ENCODE assay signal across 1 cellular context in the genomic region with DNA sequence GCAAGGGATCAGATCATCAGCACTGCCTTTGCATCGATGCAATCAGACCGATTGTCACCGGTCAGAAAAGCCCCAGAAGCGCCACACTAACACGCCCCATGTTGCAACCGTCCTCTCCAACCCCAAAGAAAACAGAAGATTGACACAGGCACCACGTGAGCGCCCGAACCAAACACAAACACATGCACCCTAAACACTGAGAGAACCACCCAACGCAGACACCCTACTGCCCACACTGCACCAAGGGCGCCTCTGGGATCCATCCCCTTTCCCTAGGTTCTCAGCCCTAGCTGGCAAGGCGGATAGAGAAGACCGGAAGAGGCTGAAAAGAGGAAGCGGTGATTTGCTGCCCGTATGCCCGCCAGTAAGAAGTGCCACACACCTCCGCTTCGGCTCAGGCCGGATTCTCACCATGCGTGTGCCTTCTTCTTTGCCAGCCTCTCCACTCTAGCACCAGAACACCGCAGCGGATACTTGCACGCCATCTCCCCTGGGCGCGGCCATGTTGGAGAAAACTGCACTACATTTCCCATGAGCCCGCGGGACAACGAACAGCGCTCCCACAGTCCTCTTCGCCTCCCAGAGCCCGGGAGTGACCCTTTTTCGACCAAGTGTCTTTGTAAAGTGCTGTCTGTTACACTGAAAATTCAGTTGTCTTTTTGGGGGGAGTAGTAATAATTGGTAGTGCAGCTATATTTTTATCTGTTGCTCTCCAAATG.
TF ChIP-seq lines count a peak whose summit lies in the region.

A gene with protein sequence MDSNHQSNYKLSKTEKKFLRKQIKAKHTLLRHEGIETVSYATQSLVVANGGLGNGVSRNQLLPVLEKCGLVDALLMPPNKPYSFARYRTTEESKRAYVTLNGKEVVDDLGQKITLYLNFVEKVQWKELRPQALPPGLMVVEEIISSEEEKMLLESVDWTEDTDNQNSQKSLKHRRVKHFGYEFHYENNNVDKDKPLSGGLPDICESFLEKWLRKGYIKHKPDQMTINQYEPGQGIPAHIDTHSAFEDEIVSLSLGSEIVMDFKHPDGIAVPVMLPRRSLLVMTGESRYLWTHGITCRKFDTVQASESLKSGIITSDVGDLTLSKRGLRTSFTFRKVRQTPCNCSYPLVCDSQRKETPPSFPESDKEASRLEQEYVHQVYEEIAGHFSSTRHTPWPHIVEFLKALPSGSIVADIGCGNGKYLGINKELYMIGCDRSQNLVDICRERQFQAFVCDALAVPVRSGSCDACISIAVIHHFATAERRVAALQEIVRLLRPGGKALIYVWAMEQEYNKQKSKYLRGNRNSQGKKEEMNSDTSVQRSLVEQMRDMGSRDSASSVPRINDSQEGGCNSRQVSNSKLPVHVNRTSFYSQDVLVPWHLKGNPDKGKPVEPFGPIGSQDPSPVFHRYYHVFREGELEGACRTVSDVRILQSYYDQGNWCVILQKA (minus strand): TSS at position 517 of the 719 bp plus-strand sequence. CDS start 4,842 bp downstream, outside the sequence.

TF ChIP-seq in K562, 482 proteins besides CTCF, POLR2A, EP300 and RAD21 (continued from another document and continues in another):
- TF ChIP-seq, protein P1, sequence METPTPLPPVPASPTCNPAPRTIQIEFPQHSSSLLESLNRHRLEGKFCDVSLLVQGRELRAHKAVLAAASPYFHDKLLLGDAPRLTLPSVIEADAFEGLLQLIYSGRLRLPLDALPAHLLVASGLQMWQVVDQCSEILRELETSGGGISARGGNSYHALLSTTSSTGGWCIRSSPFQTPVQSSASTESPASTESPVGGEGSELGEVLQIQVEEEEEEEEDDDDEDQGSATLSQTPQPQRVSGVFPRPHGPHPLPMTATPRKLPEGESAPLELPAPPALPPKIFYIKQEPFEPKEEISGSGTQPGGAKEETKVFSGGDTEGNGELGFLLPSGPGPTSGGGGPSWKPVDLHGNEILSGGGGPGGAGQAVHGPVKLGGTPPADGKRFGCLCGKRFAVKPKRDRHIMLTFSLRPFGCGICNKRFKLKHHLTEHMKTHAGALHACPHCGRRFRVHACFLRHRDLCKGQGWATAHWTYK (CRISPR knock-in tag; IDR thresholded peaks at IDR 0.05): no peak; the same call in 1 of the 2 replicates
- TF ChIP-seq, protein P2, sequence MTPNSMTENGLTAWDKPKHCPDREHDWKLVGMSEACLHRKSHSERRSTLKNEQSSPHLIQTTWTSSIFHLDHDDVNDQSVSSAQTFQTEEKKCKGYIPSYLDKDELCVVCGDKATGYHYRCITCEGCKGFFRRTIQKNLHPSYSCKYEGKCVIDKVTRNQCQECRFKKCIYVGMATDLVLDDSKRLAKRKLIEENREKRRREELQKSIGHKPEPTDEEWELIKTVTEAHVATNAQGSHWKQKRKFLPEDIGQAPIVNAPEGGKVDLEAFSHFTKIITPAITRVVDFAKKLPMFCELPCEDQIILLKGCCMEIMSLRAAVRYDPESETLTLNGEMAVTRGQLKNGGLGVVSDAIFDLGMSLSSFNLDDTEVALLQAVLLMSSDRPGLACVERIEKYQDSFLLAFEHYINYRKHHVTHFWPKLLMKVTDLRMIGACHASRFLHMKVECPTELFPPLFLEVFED (CRISPR knock-in tag; conservative IDR thresholded peaks at IDR 0.05): 0 out of 2 replicates have a peak, but pooled peaks have one; percentile 11
- TF ChIP-seq POLR3A (IDR thresholded peaks at IDR 0.05; ENCODE audit: borderline replicate concordance, extremely low read depth, insufficient read depth, insufficient read length) (no peak), ARHGAP35 (IDR thresholded peaks at IDR 0.05; ENCODE audit: partially characterized antibody) (no peak), SUPT5H (IDR thresholded peaks at IDR 0.05) (peak; percentile 62), HNRNPL (IDR thresholded peaks at IDR 0.05; ENCODE audit: low read depth, low read length) (no peak), HMG20A (CRISPR knock-in tag; conservative IDR thresholded peaks at IDR 0.05) (no peak), TCF7 (IDR thresholded peaks at IDR 0.05; ENCODE audit: borderline replicate concordance) (no peak), MYC (IDR thresholded peaks at IDR 0.05; ENCODE audit: low read depth, low read length) (peak; percentile 82), MYC (CRISPR knock-in tag; IDR thresholded peaks at IDR 0.05; ENCODE audit: borderline replicate concordance, low read depth) (peak; percentile 85; the same call in 1 of the 2 replicates), DMBX1 (CRISPR knock-in tag; IDR thresholded peaks at IDR 0.05; ENCODE audit: borderline replicate concordance) (0 out of 2 replicates have a peak, but pooled peaks have one; percentile 49), ELF2 (CRISPR knock-in tag; IDR thresholded peaks at IDR 0.05) (peak; percentile 90), ZNF165 (CRISPR knock-in tag; IDR thresholded peaks at IDR 0.05; ENCODE audit: borderline replicate concordance) (no peak), RBM34 (IDR thresholded peaks at IDR 0.05; ENCODE audit: borderline replicate concordance, insufficient read depth, low read length) (no peak), ZNF57 (CRISPR knock-in tag; IDR thresholded peaks at IDR 0.05) (no peak), ZNF551 (CRISPR knock-in tag; IDR thresholded peaks at IDR 0.05) (no peak), MYBL2 (IDR thresholded peaks at IDR 0.05; ENCODE audit: low read depth) (no peak), MYBL2 (CRISPR knock-in tag; IDR thresholded peaks at IDR 0.05; ENCODE audit: borderline replicate concordance) (no peak), ZNF408 (CRISPR knock-in tag; IDR thresholded peaks at IDR 0.05; ENCODE audit: low read depth) (no peak), RBFOX2 (IDR thresholded peaks at IDR 0.05; ENCODE audit: low read depth, low read length) (peak; percentile 75), NBN (IDR thresholded peaks at IDR 0.05; ENCODE audit: low read depth) (no peak), GATAD2B (IDR thresholded peaks at IDR 0.05; ENCODE audit: borderline replicate concordance) (no peak), MAZ (CRISPR knock-in tag; conservative IDR thresholded peaks at IDR 0.05 in 1 of 2, IDR thresholded peaks at IDR 0.05 in 1 of 2) (no peak; a peak in 1 of 4 replicates), RFX7 (CRISPR knock-in tag; IDR thresholded peaks at IDR 0.05) (no peak), RBM39 (optimal IDR thresholded peaks at IDR 0.05; ENCODE audit: low read depth, low read length) (no peak), ZNF778 (CRISPR knock-in tag; IDR thresholded peaks at IDR 0.05) (no peak), CCAR2 (IDR thresholded peaks at IDR 0.05; ENCODE audit: low read depth, low read length) (no peak), BMI1 (IDR thresholded peaks at IDR 0.05; ENCODE audit: low read length) (no peak), PHF8 (IDR thresholded peaks at IDR 0.05; ENCODE audit: borderline replicate concordance, low read length) (peak; percentile 85; the same call in 1 of the 2 replicates), ARID1B (IDR thresholded peaks at IDR 0.05) (no peak), KAT2B (IDR thresholded peaks at IDR 0.05; ENCODE audit: low read depth, low read length) (no peak), ILK (tag; IDR thresholded peaks at IDR 0.05; ENCODE audit: borderline replicate concordance, low read depth) (no peak), GTF2E2 (tag; IDR thresholded peaks at IDR 0.05) (no peak), ATF1 (CRISPR knock-in tag; IDR thresholded peaks at IDR 0.05) (no peak), ATF1 (tag; IDR thresholded peaks at IDR 0.05) (peak; percentile 71), ELF4 (CRISPR knock-in tag; IDR thresholded peaks at IDR 0.05) (no peak; the same call in 1 of the 2 replicates), DNMT1 (IDR thresholded peaks at IDR 0.05) (no peak), KLF13 (tag; IDR thresholded peaks at IDR 0.05; ENCODE audit: borderline replicate concordance, low read depth) (no peak), TAF9B (IDR thresholded peaks at IDR 0.05; ENCODE audit: partially characterized antibody) (peak; percentile 58), E2F3 (CRISPR knock-in tag; IDR thresholded peaks at IDR 0.05) (no peak), ZNF212 (CRISPR knock-in tag; IDR thresholded peaks at IDR 0.05) (no peak), GTF2A2 (tag; IDR thresholded peaks at IDR 0.05) (no peak), ZNF668 (CRISPR knock-in tag; IDR thresholded peaks at IDR 0.05) (no peak), ZBTB1 (CRISPR knock-in tag; IDR thresholded peaks at IDR 0.05; ENCODE audit: borderline replicate concordance, low read depth) (no peak), TSC22D4 (tag; IDR thresholded peaks at IDR 0.05) (no peak), PCBP2 (IDR thresholded peaks at IDR 0.05; ENCODE audit: low read depth, low read length, poor library complexity, severe bottlenecking) (no peak)
- TF ChIP-seq, protein P3, sequence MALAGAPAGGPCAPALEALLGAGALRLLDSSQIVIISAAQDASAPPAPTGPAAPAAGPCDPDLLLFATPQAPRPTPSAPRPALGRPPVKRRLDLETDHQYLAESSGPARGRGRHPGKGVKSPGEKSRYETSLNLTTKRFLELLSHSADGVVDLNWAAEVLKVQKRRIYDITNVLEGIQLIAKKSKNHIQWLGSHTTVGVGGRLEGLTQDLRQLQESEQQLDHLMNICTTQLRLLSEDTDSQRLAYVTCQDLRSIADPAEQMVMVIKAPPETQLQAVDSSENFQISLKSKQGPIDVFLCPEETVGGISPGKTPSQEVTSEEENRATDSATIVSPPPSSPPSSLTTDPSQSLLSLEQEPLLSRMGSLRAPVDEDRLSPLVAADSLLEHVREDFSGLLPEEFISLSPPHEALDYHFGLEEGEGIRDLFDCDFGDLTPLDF (CRISPR knock-in tag; IDR thresholded peaks at IDR 0.05): no peak; the same call in 1 of the 2 replicates
- TF ChIP-seq, protein P4, sequence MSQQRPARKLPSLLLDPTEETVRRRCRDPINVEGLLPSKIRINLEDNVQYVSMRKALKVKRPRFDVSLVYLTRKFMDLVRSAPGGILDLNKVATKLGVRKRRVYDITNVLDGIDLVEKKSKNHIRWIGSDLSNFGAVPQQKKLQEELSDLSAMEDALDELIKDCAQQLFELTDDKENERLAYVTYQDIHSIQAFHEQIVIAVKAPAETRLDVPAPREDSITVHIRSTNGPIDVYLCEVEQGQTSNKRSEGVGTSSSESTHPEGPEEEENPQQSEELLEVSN (IDR thresholded peaks at IDR 0.05; ENCODE audit: borderline replicate concordance in 1 of 2, extremely low read depth in 1 of 2, insufficient read depth in 1 of 2, insufficient read length in 1 of 2, low read depth in 1 of 2, low read length in 1 of 2, poor library complexity in 1 of 2, severe bottlenecking in 1 of 2): no peak
- TF ChIP-seq, protein P5, sequence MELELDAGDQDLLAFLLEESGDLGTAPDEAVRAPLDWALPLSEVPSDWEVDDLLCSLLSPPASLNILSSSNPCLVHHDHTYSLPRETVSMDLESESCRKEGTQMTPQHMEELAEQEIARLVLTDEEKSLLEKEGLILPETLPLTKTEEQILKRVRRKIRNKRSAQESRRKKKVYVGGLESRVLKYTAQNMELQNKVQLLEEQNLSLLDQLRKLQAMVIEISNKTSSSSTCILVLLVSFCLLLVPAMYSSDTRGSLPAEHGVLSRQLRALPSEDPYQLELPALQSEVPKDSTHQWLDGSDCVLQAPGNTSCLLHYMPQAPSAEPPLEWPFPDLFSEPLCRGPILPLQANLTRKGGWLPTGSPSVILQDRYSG (tag; conservative IDR thresholded peaks at IDR 0.05; ENCODE audit: low read depth): 0 out of 2 replicates have a peak, but pooled peaks have one; percentile 28
- TF ChIP-seq, protein P6, sequence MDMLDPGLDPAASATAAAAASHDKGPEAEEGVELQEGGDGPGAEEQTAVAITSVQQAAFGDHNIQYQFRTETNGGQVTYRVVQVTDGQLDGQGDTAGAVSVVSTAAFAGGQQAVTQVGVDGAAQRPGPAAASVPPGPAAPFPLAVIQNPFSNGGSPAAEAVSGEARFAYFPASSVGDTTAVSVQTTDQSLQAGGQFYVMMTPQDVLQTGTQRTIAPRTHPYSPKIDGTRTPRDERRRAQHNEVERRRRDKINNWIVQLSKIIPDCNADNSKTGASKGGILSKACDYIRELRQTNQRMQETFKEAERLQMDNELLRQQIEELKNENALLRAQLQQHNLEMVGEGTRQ (CRISPR knock-in tag; IDR thresholded peaks at IDR 0.05): peak; percentile 52
- TF ChIP-seq, protein P7, sequence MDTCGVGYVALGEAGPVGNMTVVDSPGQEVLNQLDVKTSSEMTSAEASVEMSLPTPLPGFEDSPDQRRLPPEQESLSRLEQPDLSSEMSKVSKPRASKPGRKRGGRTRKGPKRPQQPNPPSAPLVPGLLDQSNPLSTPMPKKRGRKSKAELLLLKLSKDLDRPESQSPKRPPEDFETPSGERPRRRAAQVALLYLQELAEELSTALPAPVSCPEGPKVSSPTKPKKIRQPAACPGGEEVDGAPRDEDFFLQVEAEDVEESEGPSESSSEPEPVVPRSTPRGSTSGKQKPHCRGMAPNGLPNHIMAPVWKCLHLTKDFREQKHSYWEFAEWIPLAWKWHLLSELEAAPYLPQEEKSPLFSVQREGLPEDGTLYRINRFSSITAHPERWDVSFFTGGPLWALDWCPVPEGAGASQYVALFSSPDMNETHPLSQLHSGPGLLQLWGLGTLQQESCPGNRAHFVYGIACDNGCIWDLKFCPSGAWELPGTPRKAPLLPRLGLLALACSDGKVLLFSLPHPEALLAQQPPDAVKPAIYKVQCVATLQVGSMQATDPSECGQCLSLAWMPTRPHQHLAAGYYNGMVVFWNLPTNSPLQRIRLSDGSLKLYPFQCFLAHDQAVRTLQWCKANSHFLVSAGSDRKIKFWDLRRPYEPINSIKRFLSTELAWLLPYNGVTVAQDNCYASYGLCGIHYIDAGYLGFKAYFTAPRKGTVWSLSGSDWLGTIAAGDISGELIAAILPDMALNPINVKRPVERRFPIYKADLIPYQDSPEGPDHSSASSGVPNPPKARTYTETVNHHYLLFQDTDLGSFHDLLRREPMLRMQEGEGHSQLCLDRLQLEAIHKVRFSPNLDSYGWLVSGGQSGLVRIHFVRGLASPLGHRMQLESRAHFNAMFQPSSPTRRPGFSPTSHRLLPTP (IDR thresholded peaks at IDR 0.05; ENCODE audit: borderline replicate concordance, extremely low read depth, insufficient read length): no peak
- TF ChIP-seq, protein P8, sequence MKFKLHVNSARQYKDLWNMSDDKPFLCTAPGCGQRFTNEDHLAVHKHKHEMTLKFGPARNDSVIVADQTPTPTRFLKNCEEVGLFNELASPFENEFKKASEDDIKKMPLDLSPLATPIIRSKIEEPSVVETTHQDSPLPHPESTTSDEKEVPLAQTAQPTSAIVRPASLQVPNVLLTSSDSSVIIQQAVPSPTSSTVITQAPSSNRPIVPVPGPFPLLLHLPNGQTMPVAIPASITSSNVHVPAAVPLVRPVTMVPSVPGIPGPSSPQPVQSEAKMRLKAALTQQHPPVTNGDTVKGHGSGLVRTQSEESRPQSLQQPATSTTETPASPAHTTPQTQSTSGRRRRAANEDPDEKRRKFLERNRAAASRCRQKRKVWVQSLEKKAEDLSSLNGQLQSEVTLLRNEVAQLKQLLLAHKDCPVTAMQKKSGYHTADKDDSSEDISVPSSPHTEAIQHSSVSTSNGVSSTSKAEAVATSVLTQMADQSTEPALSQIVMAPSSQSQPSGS (CRISPR knock-in tag; IDR thresholded peaks at IDR 0.05): no peak
